ENCODE assay signal across 29 cellular contexts in the genomic region with DNA sequence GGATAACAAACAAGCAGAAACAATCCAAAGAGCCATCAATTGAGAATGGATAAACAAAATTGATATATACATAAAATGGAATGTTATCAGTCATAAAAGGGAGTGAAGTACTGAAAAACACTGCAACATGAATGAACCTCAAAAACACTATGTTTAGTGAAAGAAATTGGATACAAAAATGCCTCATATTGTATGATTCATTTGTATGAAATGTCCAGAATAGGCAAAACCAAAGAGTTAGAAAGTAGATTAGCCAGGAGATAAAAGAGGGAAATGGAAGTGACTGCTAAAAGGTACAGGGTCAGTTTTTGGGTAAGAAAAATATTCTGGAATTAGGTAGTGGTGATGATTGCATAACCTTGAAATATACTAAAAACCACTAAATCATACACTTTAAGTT.
"Had no signal": no experiment of that assay in that cellular context is flagged by ENCODE, and none has a peak within 500 bp of the region (broad histone marks: within the 10 kb centered on the region; RNA-seq: fewer than 3 reads in every experiment).

No MANE protein-coding gene starts in this region.

- H3K27me3 ChIP-seq: adrenal gland, breast epithelium, colonic mucosa, ovary, upper lobe of left lung had no signal

- H3K36me3 ChIP-seq: adrenal gland, breast epithelium, colonic mucosa, gastroesophageal sphincter, neutrophil, ovary, prostate gland, thoracic aorta, upper lobe of left lung had no signal

- H3K4me3 Mint-ChIP-seq: activated B cell treated with CpG ODN at 0.5 μM for 24 hours; activated CD4-positive, alpha-beta T cell treated with anti-CD3 and anti-CD28 coated beads for 36 hours; activated T-cell treated with anti-CD3 and anti-CD28 coated beads, Interleukin-2, amount 50 U/mL, for 24 hours; activated T-helper 17 cell treated with anti-CD3 and anti-CD28 coated beads, Interleukin-2, amount 50 U/mL, for 72 hours; central memory CD8-positive, alpha-beta T cell; effector memory CD8-positive, alpha-beta T cell; memory B cell; natural killer cell treated with Interleukin-12 subunit alpha and Interleukin-12 subunit beta and Interleukin-15 and Interleukin-18, amount 100 ng/mL, for 72 hours had no signal

- H3K27ac Mint-ChIP-seq: activated B cell treated with CpG ODN at 0.5 μM for 24 hours; activated CD4-positive, alpha-beta T cell treated with anti-CD3 and anti-CD28 coated beads for 36 hours; activated naive CD4-positive, alpha-beta T cell treated with anti-CD3 and anti-CD28 coated beads, Interleukin-2, amount 50 U/mL, for 72 hours; activated T-cell treated with anti-CD3 and anti-CD28 coated beads, Interleukin-2, amount 50 U/mL, for 24 hours; activated T-helper 17 cell treated with anti-CD3 and anti-CD28 coated beads, Interleukin-2, amount 50 U/mL, for 72 hours; effector memory CD8-positive, alpha-beta T cell; memory B cell; natural killer cell treated with Interleukin-12 subunit alpha and Interleukin-12 subunit beta and Interleukin-15 and Interleukin-18, amount 100 ng/mL, for 72 hours had no signal

- H3K4me3 ChIP-seq: adrenal gland, breast epithelium, colonic mucosa, gastroesophageal sphincter, ovary, prostate gland, thoracic aorta, upper lobe of left lung had no signal

- H3K4me1 Mint-ChIP-seq: activated B cell treated with CpG ODN at 0.5 μM for 24 hours; activated T-helper 17 cell treated with anti-CD3 and anti-CD28 coated beads, Interleukin-2, amount 50 U/mL, for 72 hours; central memory CD8-positive, alpha-beta T cell; memory B cell had no signal

- H3K9me3 ChIP-seq: adrenal gland, breast epithelium, colonic mucosa, gastroesophageal sphincter, neutrophil, ovary, prostate gland, thoracic aorta, upper lobe of left lung had no signal

- H3K9me3 Mint-ChIP-seq: central memory CD8-positive, alpha-beta T cell; effector memory CD8-positive, alpha-beta T cell had no signal

- H3K4me1 ChIP-seq: adrenal gland, breast epithelium, colonic mucosa, gastroesophageal sphincter, prostate gland had no signal

- H3K27ac ChIP-seq: adrenal gland, breast epithelium, colonic mucosa, dorsolateral prefrontal cortex, gastroesophageal sphincter, neutrophil, ovary, prostate gland, thoracic aorta, upper lobe of left lung had no signal

- FAIRE-seq: endothelial cell of umbilical vein, keratinocyte had no signal

- DNase-seq: activated B cell treated with CpG ODN at 0.5 μM for 24 hours; activated CD4-positive, alpha-beta T cell treated with anti-CD3 and anti-CD28 coated beads for 36 hours; activated CD4-positive, alpha-beta T cell treated with anti-CD3 and anti-CD28 coated beads, Interleukin-2, amount 50 U/mL, for 4 hours; activated CD8-positive, alpha-beta memory T cell treated with anti-CD3 and anti-CD28 coated beads for 24 hours; activated CD8-positive, alpha-beta memory T cell treated with anti-CD3 and anti-CD28 coated beads, Interleukin-2, amount 50 U/mL, for 4 hours; activated T-cell treated with anti-CD3 and anti-CD28 coated beads, Interleukin-2, amount 50 U/mL, for 24 hours; adrenal gland; colonic mucosa; dorsolateral prefrontal cortex; effector memory CD8-positive, alpha-beta T cell; left colon; ovary; stimulated activated CD4-positive, alpha-beta T cell treated with anti-CD3 and anti-CD28 coated beads, Interleukin-4, amount 100 ng/mL, for 24 hours; stimulated activated naive CD4-positive, alpha-beta T cell treated with Interleukin-2 at 50 U/mL for 16 hours; T-helper 9 cell; upper lobe of left lung had no signal

- ATAC-seq: activated CD4-positive, alpha-beta T cell treated with anti-CD3 and anti-CD28 coated beads for 36 hours; activated naive CD4-positive, alpha-beta T cell treated with anti-CD3 and anti-CD28 coated beads, Interleukin-2, amount 50 U/mL, for 72 hours; activated T-helper 17 cell treated with anti-CD3 and anti-CD28 coated beads, Interleukin-2, amount 50 U/mL, for 72 hours; effector memory CD8-positive, alpha-beta T cell; esophagus mucosa; gastroesophageal sphincter; left colon; natural killer cell treated with Interleukin-12 subunit alpha and Interleukin-12 subunit beta and Interleukin-15 and Interleukin-18, amount 100 ng/mL, for 72 hours had no signal
